In genomic region chr9:121059998-121060636, GRCh38 we compare ENCODE assay signal across 9 cellular contexts. TPM values are rescaled to one million over a fixed set of nuclear protein-coding genes. Genes with fewer than 3 reads are reported as not detected.
A peak's percentile ranks its signal among the peaks of the same experiment; 100 is the strongest.
DNase-seq lines count a peak whose midpoint lies in the region; ATAC-seq and TF ChIP-seq lines count a peak whose summit lies in the region.
"Had no signal": no experiment of that assay in that cellular context is flagged by ENCODE, and none has a peak within 500 bp of the region (broad histone marks: within the 10 kb centered on the region; RNA-seq: fewer than 3 reads in every experiment).

No MANE protein-coding gene starts in this region.

- peak; percentile 73 for TF ChIP-seq CTCF in CD8-positive, alpha-beta T cell (IDR thresholded peaks at IDR 0.05)

- no peak overlapping the region for H3K27ac Mint-ChIP-seq in CD8-positive, alpha-beta T cell
- H3K27ac Mint-ChIP-seq: T-helper 1 cell treated with Interleukin-12 subunit alpha and Interleukin-12 subunit beta and Interleukin-4 antibody, amounts not matched to agents 30 μg/mL and 1 μg/mL, for 36 hours had no signal

- H3K4me3 Mint-ChIP-seq in CD8-positive, alpha-beta T cell: no peak overlapping the region
- H3K4me3 Mint-ChIP-seq: T-helper 1 cell treated with Interleukin-12 subunit alpha and Interleukin-12 subunit beta and Interleukin-4 antibody, amounts not matched to agents 30 μg/mL and 1 μg/mL, for 36 hours had no signal

- peaks cover 13% of the 10 kb centered on the region for H3K4me1 Mint-ChIP-seq in CD8-positive, alpha-beta T cell (ENCODE audit: low read depth)

- no peaks in the 10 kb centered on the region for H3K9me3 ChIP-seq in CD8-positive, alpha-beta T cell (ENCODE audit: low read length)

- no peaks in the 10 kb centered on the region for H3K27me3 ChIP-seq in CD8-positive, alpha-beta T cell (ENCODE audit: insufficient read depth, low read length)

- H3K9me3 Mint-ChIP-seq in CD8-positive, alpha-beta T cell: peaks cover 7% of the 10 kb centered on the region
- H3K9me3 Mint-ChIP-seq: T-helper 1 cell treated with Interleukin-12 subunit alpha and Interleukin-12 subunit beta and Interleukin-4 antibody, amounts not matched to agents 30 μg/mL and 1 μg/mL, for 36 hours had no signal

- POLR2A ChIA-PET in CD8-positive, alpha-beta T cell (lab: Charles Lee): interaction anchor here (1.1 kb wide), 1 partner anchor 13 kb away, joined by 4 read pairs; no protein-coding TSS in a partner anchor

- no peaks in the 10 kb centered on the region for H3K4me1 ChIP-seq in CD8-positive, alpha-beta T cell (ENCODE audit: insufficient read depth, low read length)

- peak; percentile 26 for ATAC-seq in CD8-positive, alpha-beta T cell
- ATAC-seq in GM18907 (IDR thresholded peaks at IDR 0.05; ENCODE audit: unreplicated experiment): peak; percentile 49
- no peak for ATAC-seq in GM18502 (IDR thresholded peaks at IDR 0.05; ENCODE audit: poor library complexity, unreplicated experiment)

- no peak overlapping the region for H3K4me3 ChIP-seq in CD8-positive, alpha-beta T cell (ENCODE audit: low read depth, low read length)

- no peaks in the 10 kb centered on the region for H3K36me3 Mint-ChIP-seq in CD8-positive, alpha-beta T cell

- DNase-seq in CD8-positive, alpha-beta T cell: peak in 3 of 7 experiments; percentile 5 to 37 (median 24)
- peak; percentile 11 for DNase-seq in NCI-H345 treated with DMSO at 0.1 percent for 48 hours (lab: John Stamatoyannopoulos, UW; ENCODE audit: unreplicated experiment)
- peak; percentile 70 for DNase-seq in amniotic epithelial cell (ENCODE audit: low read depth)
- DNase-seq in hepatic stellate cell (ENCODE audit: low spot score): peak; percentile 22
- peak; percentile 55 for DNase-seq in smooth muscle cell of the brain vasculature (ENCODE audit: low read depth, low spot score)
- DNase-seq in T-helper 9 cell: no peak

- H3K27ac ChIP-seq in CD8-positive, alpha-beta T cell (ENCODE audit: low read depth, low read length): no peak overlapping the region

- no peaks in the 10 kb centered on the region for H3K27me3 Mint-ChIP-seq in CD8-positive, alpha-beta T cell (ENCODE audit: low read depth)

- CTCF ChIA-PET in CD8-positive, alpha-beta T cell (lab: Charles Lee): interaction anchor here (0.6 to 9.4 kb wide), 42 partner anchors 8 to 338 kb away, joined by 3 to 176 read pairs (median 5); partner anchors contain the start of genes C5, CNTRL, FBXW2 and RAB14

- intact Hi-C loops in CD8-positive, alpha-beta T cell (cut with DNase I, micrococcal nuclease): loop anchor here (1.0 to 5.0 kb wide), 6 partner anchors 78 to 443 kb away; no protein-coding TSS in a partner anchor

- H3K36me3 ChIP-seq in CD8-positive, alpha-beta T cell (ENCODE audit: insufficient read depth, low read length): no peaks in the 10 kb centered on the region

RNA-seq across cellular contexts. Expression of gene C5, which starts 10.0 kb away (rescaled TPM):
- total RNA-seq in CD8-positive, alpha-beta T cell: under 1 TPM; 0.49 to 0.50 TPM

RNA-seq across cellular contexts. Expression of gene CNTRL, which starts 14.6 kb away (rescaled TPM):
- 10 to 100 TPM; 29.8 to 30.8 TPM for total RNA-seq in CD8-positive, alpha-beta T cell
